In the genomic region with DNA sequence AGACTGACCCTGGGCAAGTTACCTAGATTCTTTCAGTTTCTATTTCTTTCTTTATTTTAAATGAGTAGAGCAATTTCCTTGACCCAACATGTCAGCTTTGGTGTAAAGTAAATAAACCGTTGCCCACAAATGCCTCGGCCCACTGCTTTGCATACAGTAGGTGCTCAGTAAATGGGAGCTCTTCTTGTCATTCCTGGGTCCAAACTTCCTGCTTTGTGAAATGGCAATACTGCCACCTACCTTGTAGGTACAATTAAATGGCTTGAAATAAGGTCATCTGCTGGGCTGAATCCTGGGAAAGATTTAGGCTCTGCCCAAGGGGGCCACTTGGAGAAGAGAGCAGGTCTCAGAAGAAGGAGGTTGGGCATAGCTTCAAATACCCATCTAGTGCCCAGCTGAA, we compare ENCODE assay signal across 18 cellular contexts.
"Had no signal": no experiment of that assay in that cellular context is flagged by ENCODE, and none has a peak within 500 bp of the region (broad histone marks: within the 10 kb centered on the region; RNA-seq: fewer than 3 reads in every experiment).

No MANE protein-coding gene starts in this region.

- H3K9ac ChIP-seq: parathyroid adenoma had no signal

- H3K36me3 Mint-ChIP-seq: activated naive CD8-positive, alpha-beta T cell treated with anti-CD3 and anti-CD28 coated beads, Interleukin-2, amount 10 ng/mL, durations not matched to agents 7 days and 5 days; naive B cell; stimulated activated effector memory CD8-positive, alpha-beta T cell treated with anti-CD3 and anti-CD28 coated beads, Interleukin-12 subunit alpha, Interleukin-12 subunit beta, amount 100 ng/mL, for 72 hours had no signal

- H3K4me3 Mint-ChIP-seq: activated B cell treated with CpG ODN at 0.5 μM for 24 hours; activated CD4-positive, alpha-beta T cell treated with anti-CD3 and anti-CD28 coated beads, Interleukin-2, amount 10 ng/mL, durations not matched to agents 24 days and 14 days; activated naive CD8-positive, alpha-beta T cell treated with anti-CD3 and anti-CD28 coated beads, Interleukin-2, amount 10 ng/mL, durations not matched to agents 7 days and 5 days; activated T-helper 1 cell treated with anti-CD3 and anti-CD28 coated beads, Interleukin-12 subunit alpha, Interleukin-12 subunit beta, Interleukin-2, Interleukin-4 antibody, amounts not matched to agents 30 ng/mL and 10 ng/mL and 1 ng/mL, durations not matched to agents 14 hours and 24 hours and 36 hours; naive B cell; stimulated activated effector memory CD8-positive, alpha-beta T cell treated with anti-CD3 and anti-CD28 coated beads, Interleukin-12 subunit alpha, Interleukin-12 subunit beta, amount 100 ng/mL, for 72 hours had no signal

- H3K27ac Mint-ChIP-seq: activated B cell treated with CpG ODN at 0.5 μM for 24 hours; activated CD4-positive, alpha-beta T cell treated with anti-CD3 and anti-CD28 coated beads, Interleukin-2, amount 10 ng/mL, durations not matched to agents 24 days and 14 days; activated naive CD8-positive, alpha-beta T cell treated with anti-CD3 and anti-CD28 coated beads, Interleukin-2, amount 10 ng/mL, durations not matched to agents 7 days and 5 days; activated T-helper 1 cell treated with anti-CD3 and anti-CD28 coated beads, Interleukin-12 subunit alpha, Interleukin-12 subunit beta, Interleukin-2, Interleukin-4 antibody, amounts not matched to agents 30 ng/mL and 10 ng/mL and 1 ng/mL, durations not matched to agents 14 hours and 24 hours and 36 hours; stimulated activated effector memory CD8-positive, alpha-beta T cell treated with anti-CD3 and anti-CD28 coated beads, Interleukin-12 subunit alpha, Interleukin-12 subunit beta, amount 100 ng/mL, for 72 hours had no signal

- H3K4me1 Mint-ChIP-seq: activated CD4-positive, alpha-beta T cell treated with anti-CD3 and anti-CD28 coated beads, Interleukin-2, amount 10 ng/mL, durations not matched to agents 24 days and 14 days had no signal

- H3K4me1 ChIP-seq: gastrocnemius medialis, parathyroid adenoma had no signal

- H3K27me3 ChIP-seq: brain microvascular endothelial cell, gastrocnemius medialis had no signal

- H3K9me3 Mint-ChIP-seq: activated B cell treated with CpG ODN at 0.5 μM for 24 hours; activated CD4-positive, alpha-beta T cell treated with anti-CD3 and anti-CD28 coated beads, Interleukin-2, amount 10 ng/mL, durations not matched to agents 24 days and 14 days; activated naive CD8-positive, alpha-beta T cell treated with anti-CD3 and anti-CD28 coated beads, Interleukin-2, amount 10 ng/mL, durations not matched to agents 7 days and 5 days; activated T-helper 1 cell treated with anti-CD3 and anti-CD28 coated beads, Interleukin-12 subunit alpha, Interleukin-12 subunit beta, Interleukin-2, Interleukin-4 antibody, amounts not matched to agents 30 ng/mL and 10 ng/mL and 1 ng/mL, durations not matched to agents 14 hours and 24 hours and 36 hours; naive B cell; stimulated activated effector memory CD8-positive, alpha-beta T cell treated with anti-CD3 and anti-CD28 coated beads, Interleukin-12 subunit alpha, Interleukin-12 subunit beta, amount 100 ng/mL, for 72 hours had no signal

- H2AFZ ChIP-seq: parathyroid adenoma had no signal

- DNase-seq: activated B cell treated with CpG ODN at 0.5 μM for 24 hours; activated CD4-positive, alpha-beta T cell treated with anti-CD3 and anti-CD28 coated beads, Interleukin-2, amount 10 ng/mL, durations not matched to agents 24 days and 14 days; activated CD8-positive, alpha-beta memory T cell treated with anti-CD3 and anti-CD28 coated beads, Interleukin-2, amount 50 U/mL, for 48 hours; activated naive CD4-positive, alpha-beta T cell; activated naive CD8-positive, alpha-beta T cell treated with anti-CD3 and anti-CD28 coated beads, Interleukin-2, amount 10 ng/mL, durations not matched to agents 7 days and 5 days; brain microvascular endothelial cell; cerebellar nuclear complex; dermis blood vessel endothelial cell; erythroblast; gastrocnemius medialis; heart right ventricle; mammary epithelial cell; naive B cell; stimulated activated CD4-positive, alpha-beta T cell treated with anti-CD3 and anti-CD28 coated beads, Interleukin-1b, Interleukin-23, amount 100 ng/mL, for 48 hours; T-helper 2 cell had no signal

- H3K27ac ChIP-seq: brain microvascular endothelial cell, gastrocnemius medialis, heart right ventricle, parathyroid adenoma had no signal

- H3K36me3 ChIP-seq: brain microvascular endothelial cell, gastrocnemius medialis, heart right ventricle had no signal

- H3K27me3 Mint-ChIP-seq: activated CD4-positive, alpha-beta T cell treated with anti-CD3 and anti-CD28 coated beads, Interleukin-2, amount 10 ng/mL, durations not matched to agents 24 days and 14 days; activated naive CD8-positive, alpha-beta T cell treated with anti-CD3 and anti-CD28 coated beads, Interleukin-2, amount 10 ng/mL, durations not matched to agents 7 days and 5 days had no signal

- H3K79me2 ChIP-seq: parathyroid adenoma had no signal

- H3K4me3 ChIP-seq: gastrocnemius medialis, heart right ventricle had no signal

- ATAC-seq: gastrocnemius medialis; heart right ventricle; stimulated activated effector memory CD8-positive, alpha-beta T cell treated with anti-CD3 and anti-CD28 coated beads, Interleukin-12 subunit alpha, Interleukin-12 subunit beta, amount 100 ng/mL, for 72 hours had no signal

- H3K9me3 ChIP-seq: gastrocnemius medialis, heart right ventricle had no signal
